9 cellular contexts compared by ENCODE assay signal in genomic region chr16:75319513-75320401, GRCh38.
A peak's percentile ranks its signal among the peaks of the same experiment; 100 is the strongest.
DNase-seq lines count a peak whose midpoint lies in the region; ATAC-seq and TF ChIP-seq lines count a peak whose summit lies in the region.
"Had no signal": no experiment of that assay in that cellular context is flagged by ENCODE, and none has a peak within 500 bp of the region (broad histone marks: within the 10 kb centered on the region; RNA-seq: fewer than 3 reads in every experiment).

No MANE protein-coding gene starts in this region.

- peak overlapping the region; percentile 54 to 90 (median 76) for H3K4me3 Mint-ChIP-seq in CD4-positive, CD25-positive, alpha-beta regulatory T cell
- H3K4me3 Mint-ChIP-seq in nephron = no peak overlapping the region

- peaks cover 0 to 2% (median 0%) of the 10 kb centered on the region in 7 donors for H3K9me3 Mint-ChIP-seq in CD4-positive, CD25-positive, alpha-beta regulatory T cell
- H3K9me3 Mint-ChIP-seq in nephron = no peaks in the 10 kb centered on the region

- peak overlapping the region; percentile 9 to 67 (median 65) for H3K27ac Mint-ChIP-seq in CD4-positive, CD25-positive, alpha-beta regulatory T cell
- H3K27ac Mint-ChIP-seq in nephron = peak overlapping the region in 2 of 3 experiments; percentile 16 to 47

- no peaks in the 10 kb centered on the region for H3K27me3 ChIP-seq in CD4-positive, CD25-positive, alpha-beta regulatory T cell (ENCODE audit: control insufficient read depth, insufficient read depth, low read length)

- peaks cover 16% of the 10 kb centered on the region for H3K36me3 Mint-ChIP-seq in CD4-positive, CD25-positive, alpha-beta regulatory T cell
- peaks cover 20% of the 10 kb centered on the region for H3K36me3 Mint-ChIP-seq in nephron (ENCODE audit: low read depth)

- DNase-seq in CD4-positive, CD25-positive, alpha-beta regulatory T cell = peak in 2 of 3 donors; percentile 31 to 66
- peak; percentile 56 for DNase-seq in amniotic stem cell (lab: John Stamatoyannopoulos, UW)
- no peak for DNase-seq in CD1c-positive myeloid dendritic cell (ENCODE audit: extremely low spot score)
- DNase-seq in NCI-H345 (lab: John Stamatoyannopoulos, UW) = no peak
- DNase-seq in NCI-H146 (lab: John Stamatoyannopoulos, UW) = no peak

- H3K4me1 Mint-ChIP-seq in CD4-positive, CD25-positive, alpha-beta regulatory T cell = peaks cover 9 to 46% (median 29%) of the 10 kb centered on the region in 4 donors
- peaks cover 28% of the 10 kb centered on the region for H3K4me1 Mint-ChIP-seq in nephron

- peaks cover 2% of the 10 kb centered on the region for H3K36me3 ChIP-seq in CD4-positive, CD25-positive, alpha-beta regulatory T cell (ENCODE audit: control insufficient read depth, insufficient read depth, low read length)

- no peaks in the 10 kb centered on the region for H3K27me3 Mint-ChIP-seq in CD4-positive, CD25-positive, alpha-beta regulatory T cell
- no peaks in the 10 kb centered on the region for H3K27me3 Mint-ChIP-seq in nephron (ENCODE audit: low read depth)

- no peaks in the 10 kb centered on the region for H3K9me3 ChIP-seq in CD4-positive, CD25-positive, alpha-beta regulatory T cell (ENCODE audit: control insufficient read depth in 2 of 2, low read length in 2 of 2)

- no peak for TF ChIP-seq CTCF in nephron (IDR thresholded peaks at IDR 0.05; ENCODE audit: unreplicated experiment in 3 of 3)

- no peak overlapping the region for H3K27ac ChIP-seq in CD4-positive, CD25-positive, alpha-beta regulatory T cell (ENCODE audit: insufficient read depth, low read length, poor library complexity, severe bottlenecking)

- H3K4me3 ChIP-seq in CD4-positive, CD25-positive, alpha-beta regulatory T cell (ENCODE audit: low read depth, low read length) = peak overlapping the region; percentile 71
- H3K4me3 ChIP-seq: lung had no signal

- peak; percentile 40 to 69 for ATAC-seq in CD4-positive, CD25-positive, alpha-beta regulatory T cell (ENCODE audit: low read depth in 2 of 2)
- ATAC-seq in GM19397 (IDR thresholded peaks at IDR 0.05; ENCODE audit: unreplicated experiment) (peak; percentile 76), HG03439 (IDR thresholded peaks at IDR 0.05; ENCODE audit: unreplicated experiment) (peak; percentile 59)

- peaks cover 28% of the 10 kb centered on the region for H3K4me1 ChIP-seq in CD4-positive, CD25-positive, alpha-beta regulatory T cell (ENCODE audit: control insufficient read depth, insufficient read depth, low read length, poor library complexity, severe bottlenecking)

Comparison
In these comparisons a context has a peak if more than half of its experiments do, and no peak if none do; other contexts are left out.
1. DNase-seq: peak in CD4-positive, CD25-positive, alpha-beta regulatory T cell (2 of 3) and amniotic stem cell (single experiment); none in CD1c-positive myeloid dendritic cell (single experiment), NCI-H345 (single experiment) and NCI-H146 (single experiment).
2. H3K4me3 Mint-ChIP-seq: peak in CD4-positive, CD25-positive, alpha-beta regulatory T cell (4 of 4); none in nephron (0 of 3).
3. Peak in every context shown above with its lines, with median percentiles within 50 percentile points of each other: ATAC-seq.